Comparison of ENCODE assay signal across 26 cellular contexts in genomic region chr2:15971831-15972522, GRCh38. TPM values are rescaled to one million over a fixed set of nuclear protein-coding genes. Genes with fewer than 3 reads are reported as not detected.
"Had no signal": no experiment of that assay in that cellular context is flagged by ENCODE, and none has a peak within 500 bp of the region (broad histone marks: within the 10 kb centered on the region; RNA-seq: fewer than 3 reads in every experiment).

No MANE protein-coding gene starts in this region.

- H3K27ac Mint-ChIP-seq: natural killer cell treated with Interleukin-12 subunit alpha and Interleukin-12 subunit beta and Interleukin-15 and Interleukin-18, amount 100 ng/mL, for 72 hours; stimulated activated memory B cell treated with anti-CD40 and anti-IgM and Interleukin-4, amounts not matched to agents 10 μg/mL and 1 μg/mL and 100 μg/mL, for 72 hours; type B pancreatic cell had no signal

- H3K9me3 Mint-ChIP-seq: natural killer cell treated with Interleukin-12 subunit alpha and Interleukin-12 subunit beta and Interleukin-15 and Interleukin-18, amount 100 ng/mL, for 72 hours; stimulated activated memory B cell treated with anti-CD40 and anti-IgM and Interleukin-4, amounts not matched to agents 10 μg/mL and 1 μg/mL and 100 μg/mL, for 72 hours; stimulated activated naive CD8-positive, alpha-beta T cell treated with anti-CD3 and anti-CD28 coated beads, Interleukin-15, amount 100 ng/mL, for 72 hours had no signal

- H3K4me3 Mint-ChIP-seq: naive thymus-derived CD4-positive, alpha-beta T cell; natural killer cell treated with Interleukin-12 subunit alpha and Interleukin-12 subunit beta and Interleukin-15 and Interleukin-18, amount 100 ng/mL, for 72 hours; stimulated activated memory B cell treated with anti-CD40 and anti-IgM and Interleukin-4, amounts not matched to agents 10 μg/mL and 1 μg/mL and 100 μg/mL, for 72 hours; stimulated activated naive CD8-positive, alpha-beta T cell treated with anti-CD3 and anti-CD28 coated beads, Interleukin-15, amount 100 ng/mL, for 72 hours; type B pancreatic cell had no signal

- H3K36me3 Mint-ChIP-seq: naive thymus-derived CD4-positive, alpha-beta T cell; natural killer cell treated with Interleukin-12 subunit alpha and Interleukin-12 subunit beta and Interleukin-15 and Interleukin-18, amount 100 ng/mL, for 72 hours; stimulated activated memory B cell treated with anti-CD40 and anti-IgM and Interleukin-4, amounts not matched to agents 10 μg/mL and 1 μg/mL and 100 μg/mL, for 72 hours; type B pancreatic cell had no signal

- H3K9me3 ChIP-seq: left ventricle myocardium inferior, mucosa of descending colon, neutrophil, right atrium auricular region, right lobe of liver, tibial nerve, uterus had no signal

- H3K4me1 Mint-ChIP-seq: stimulated activated memory B cell treated with anti-CD40 and anti-IgM and Interleukin-4, amounts not matched to agents 10 μg/mL and 1 μg/mL and 100 μg/mL, for 72 hours had no signal

- H3K36me3 ChIP-seq: left ventricle myocardium inferior, neutrophil, right atrium auricular region, right lobe of liver, tibial nerve, uterus had no signal

- H3K27me3 ChIP-seq: neutrophil, right atrium auricular region, right lobe of liver, uterus had no signal

- ATAC-seq: mucosa of descending colon; naive thymus-derived CD4-positive, alpha-beta T cell; natural killer cell treated with Interleukin-12 subunit alpha and Interleukin-12 subunit beta and Interleukin-15 and Interleukin-18, amount 100 ng/mL, for 72 hours; right lobe of liver; stimulated activated memory B cell treated with anti-CD40 and anti-IgM and Interleukin-4, amounts not matched to agents 10 μg/mL and 1 μg/mL and 100 μg/mL, for 72 hours; stimulated activated naive CD8-positive, alpha-beta T cell treated with anti-CD3 and anti-CD28 coated beads, Interleukin-15, amount 100 ng/mL, for 72 hours had no signal

- H3K27ac ChIP-seq: left ventricle myocardium inferior, neutrophil, right atrium auricular region, right lobe of liver, tibial nerve, uterus had no signal

- H3K27me3 Mint-ChIP-seq: stimulated activated naive CD8-positive, alpha-beta T cell treated with anti-CD3 and anti-CD28 coated beads, Interleukin-15, amount 100 ng/mL, for 72 hours; type B pancreatic cell had no signal

- H3K4me2 ChIP-seq: smooth muscle cell had no signal

- DNase-seq: islet precursor cell; left ventricle myocardium inferior; mesendoderm; midbrain; mucosa of descending colon; naive thymus-derived CD4-positive, alpha-beta T cell; occipital lobe; right lobe of liver; stimulated activated CD4-positive, alpha-beta T cell treated with anti-CD3 and anti-CD28 coated beads, Interleukin-1b, Interleukin-23, amount 100 ng/mL, for 48 hours; stimulated activated CD4-positive, alpha-beta T cell treated with anti-CD3 and anti-CD28 coated beads, Interleukin-2, amount 100 ng/mL, for 48 hours; stimulated activated CD4-positive, alpha-beta T cell treated with anti-CD3 and anti-CD28 coated beads, Interleukin-4, amount 100 ng/mL, for 4 hours; stimulated activated CD8-positive, alpha-beta memory T cell treated with anti-CD3 and anti-CD28 coated beads, Interleukin-4, amount 100 ng/mL, for 48 hours; stimulated activated naive CD4-positive, alpha-beta T cell treated with Interleukin-2 at 50 U/mL for 16 hours; stimulated activated naive CD8-positive, alpha-beta T cell treated with anti-CD3 and anti-CD28 coated beads, Interleukin-15, amount 100 ng/mL, for 72 hours; substantia nigra; uterus had no signal

- H3K4me1 ChIP-seq: left ventricle myocardium inferior, right atrium auricular region, right lobe of liver, tibial nerve, uterus had no signal

- H3K4me3 ChIP-seq: left ventricle myocardium inferior, lung, mucosa of descending colon, right atrium auricular region, right lobe of liver, smooth muscle cell, tibial nerve, uterus had no signal

RNA-seq across cellular contexts. Expression of gene MYCN, which starts 31.6 kb away (rescaled TPM):
- total RNA-seq: myocyte; natural killer cell treated with Interleukin-12 subunit alpha and Interleukin-12 subunit beta and Interleukin-15 and Interleukin-18, amount 100 ng/mL, for 72 hours; renal cortical epithelial cell had no signal
- polyA plus RNA-seq: naive thymus-derived CD4-positive, alpha-beta T cell had no signal
